ENCODE assay signal across 10 cellular contexts in genomic region chr13:78160793-78161192, GRCh38.
DNase-seq lines count a peak whose midpoint lies in the region; ATAC-seq and TF ChIP-seq lines count a peak whose summit lies in the region.
"Had no signal": no experiment of that assay in that cellular context is flagged by ENCODE, and none has a peak within 500 bp of the region (broad histone marks: within the 10 kb centered on the region; RNA-seq: fewer than 3 reads in every experiment).

No MANE protein-coding gene starts in this region.

- no peak overlapping the region for H3K4me3 ChIP-seq in skeletal muscle satellite cell (ENCODE audit: low read length)
- H3K4me3 ChIP-seq in endodermal cell (ENCODE audit: low read length) = no peak overlapping the region
- H3K4me3 ChIP-seq: neural progenitor cell had no signal

- H3K9ac ChIP-seq in skeletal muscle satellite cell (ENCODE audit: low read depth, low read length) = no peak overlapping the region
- no peak overlapping the region for H3K9ac ChIP-seq in endodermal cell (ENCODE audit: extremely low read depth, low read length, poor library complexity, severe bottlenecking)
- H3K9ac ChIP-seq: neural progenitor cell had no signal

- H3K27ac ChIP-seq in endodermal cell (ENCODE audit: low read depth, low read length) = no peak overlapping the region
- H3K27ac ChIP-seq: neural progenitor cell had no signal

- H3K9me3 ChIP-seq in skeletal muscle satellite cell (replicated peaks; ENCODE audit: low read length) (no peaks in the 10 kb centered on the region), endodermal cell (ENCODE audit: control insufficient read depth, low read length) (no peaks in the 10 kb centered on the region)

- no peaks in the 10 kb centered on the region for H3K27me3 Mint-ChIP-seq in endodermal cell (ENCODE audit: insufficient read depth)

- no peaks in the 10 kb centered on the region for H3K9me3 Mint-ChIP-seq in endodermal cell
- H3K9me3 Mint-ChIP-seq: neural progenitor cell, T-cell had no signal

- peak; percentile 70 for ATAC-seq in GM18519 (IDR thresholded peaks at IDR 0.05; ENCODE audit: low FRiP score, unreplicated experiment)
- ATAC-seq in HG03469 (IDR thresholded peaks at IDR 0.05; ENCODE audit: unreplicated experiment) = peak; percentile 78
- peak; percentile 71 for ATAC-seq in SK-N-SH treated with all-trans-retinoic acid at 6 μM for 48 hours
- ATAC-seq: T-cell had no signal

- H3K4me2 ChIP-seq in skeletal muscle satellite cell (ENCODE audit: low read length) = peak overlapping the region; percentile 3
- H3K4me2 ChIP-seq: neural progenitor cell had no signal

- no peaks in the 10 kb centered on the region for H3K4me1 Mint-ChIP-seq in endodermal cell
- H3K4me1 Mint-ChIP-seq: neural progenitor cell, T-cell had no signal

- H3K4me1 ChIP-seq in skeletal muscle satellite cell (ENCODE audit: control insufficient read depth, insufficient read depth, low read length) = peaks cover 12% of the 10 kb centered on the region
- no peaks in the 10 kb centered on the region for H3K4me1 ChIP-seq in endodermal cell (ENCODE audit: control insufficient read depth, insufficient read depth, low read length)
- H3K4me1 ChIP-seq: neural progenitor cell had no signal

- H3K36me3 ChIP-seq in skeletal muscle satellite cell (ENCODE audit: insufficient read depth, low read length) = no peaks in the 10 kb centered on the region
- no peaks in the 10 kb centered on the region for H3K36me3 ChIP-seq in endodermal cell (ENCODE audit: control insufficient read depth, insufficient read depth, low read length)
- H3K36me3 ChIP-seq: neural progenitor cell had no signal

- H3K4me3 Mint-ChIP-seq in endodermal cell = no peak overlapping the region
- H3K4me3 Mint-ChIP-seq: neural progenitor cell, T-cell had no signal

- no peak overlapping the region for H3K27ac Mint-ChIP-seq in endodermal cell
- H3K27ac Mint-ChIP-seq: neural progenitor cell, T-cell had no signal

- no peaks in the 10 kb centered on the region for H3K36me3 Mint-ChIP-seq in endodermal cell (ENCODE audit: low read depth)
- H3K36me3 Mint-ChIP-seq: neural progenitor cell, T-cell had no signal

- 79 to 83% methylated on average over 1 to 2 of the region's 2 CpGs for WGBS in endodermal cell (ENCODE audit: insufficient coverage in 1 of 2, insufficient read length in 1 of 2), 2 experiments

- DNase-seq in endodermal cell (no peak), NCI-H226 (no peak), SW 1271 (lab: John Stamatoyannopoulos, UW) (no peak)
- DNase-seq: activated naive CD4-positive, alpha-beta T cell treated with anti-CD3 and anti-CD28 coated beads, Interleukin-2, amount 50 U/mL, for 16 hours; T-cell had no signal

- no peak for TF ChIP-seq CTCF in endodermal cell (conservative IDR thresholded peaks at IDR 0.05)

- H3K27me3 ChIP-seq in skeletal muscle satellite cell (ENCODE audit: control insufficient read depth, insufficient read depth, low read length) (no peaks in the 10 kb centered on the region), endodermal cell (ENCODE audit: control insufficient read depth, insufficient read depth, low read length, poor library complexity, severe bottlenecking) (no peaks in the 10 kb centered on the region)
- H3K27me3 ChIP-seq: neural progenitor cell had no signal

TF ChIP-seq in SK-N-SH treated with all-trans-retinoic acid at 6 μM for 48 hours, 23 proteins besides CTCF, POLR2A, EP300 and RAD21:
- TF ChIP-seq SNAI2 (CRISPR knock-in tag; IDR thresholded peaks at IDR 0.05) = no peak
- TF ChIP-seq ZFP3 (CRISPR knock-in tag; IDR thresholded peaks at IDR 0.05) = no peak
- no peak for TF ChIP-seq ZNF8 (CRISPR knock-in tag; IDR thresholded peaks at IDR 0.05)
- no peak for TF ChIP-seq TCF4 (CRISPR knock-in tag; IDR thresholded peaks at IDR 0.05; ENCODE audit: borderline replicate concordance)
- no peak for TF ChIP-seq ZNF565 (CRISPR knock-in tag; conservative IDR thresholded peaks at IDR 0.05; ENCODE audit: low read depth)
- TF ChIP-seq ISL1 (CRISPR knock-in tag; IDR thresholded peaks at IDR 0.05) = no peak
- TF ChIP-seq BACH2 (CRISPR knock-in tag; IDR thresholded peaks at IDR 0.05; ENCODE audit: borderline replicate concordance) = no peak
- TF ChIP-seq OSR1 (CRISPR knock-in tag; IDR thresholded peaks at IDR 0.05) = no peak
- no peak for TF ChIP-seq TOX (CRISPR knock-in tag; IDR thresholded peaks at IDR 0.05; ENCODE audit: borderline replicate concordance)
- no peak for TF ChIP-seq ZFP30 (CRISPR knock-in tag; IDR thresholded peaks at IDR 0.05)
- TF ChIP-seq CSRNP3 (CRISPR knock-in tag; IDR thresholded peaks at IDR 0.05) = no peak
- TF ChIP-seq ZC3H10 (CRISPR knock-in tag; IDR thresholded peaks at IDR 0.05) = no peak
TF ChIP-seq in SK-N-SH treated with all-trans-retinoic acid at 6 μM for 48 hours: peak in this region for 0.
